Comparison of ENCODE assay signal across 2 cellular contexts in genomic region chr1:233631810-233632375, GRCh38.
TF ChIP-seq lines count a peak whose summit lies in the region.

No MANE protein-coding gene starts in this region.

TF ChIP-seq in liver, 16 proteins besides CTCF, POLR2A, EP300 and RAD21 (continued from another document):
- TF ChIP-seq REST (IDR thresholded peaks at IDR 0.05) (no peak), TAF1 (conservative IDR thresholded peaks at IDR 0.05) (no peak)

TF ChIP-seq in HepG2, 621 proteins besides CTCF, POLR2A, EP300 and RAD21 (continued from another document):
- no peak for TF ChIP-seq HINFP (CRISPR knock-in tag; IDR thresholded peaks at IDR 0.05; ENCODE audit: low read depth)
- no peak for TF ChIP-seq FOXP1 (IDR thresholded peaks at IDR 0.05)
- no peak for TF ChIP-seq FOXP1 (CRISPR knock-in tag; IDR thresholded peaks at IDR 0.05)
- no peak for TF ChIP-seq ZNF180 (CRISPR knock-in tag; IDR thresholded peaks at IDR 0.05; ENCODE audit: borderline replicate concordance, low read depth)
- no peak for TF ChIP-seq TBX2 (CRISPR knock-in tag; IDR thresholded peaks at IDR 0.05; ENCODE audit: borderline replicate concordance)
TF ChIP-seq in HepG2: peak in this region for 0.
